1 cellular context compared by ENCODE assay signal in the genomic region with DNA sequence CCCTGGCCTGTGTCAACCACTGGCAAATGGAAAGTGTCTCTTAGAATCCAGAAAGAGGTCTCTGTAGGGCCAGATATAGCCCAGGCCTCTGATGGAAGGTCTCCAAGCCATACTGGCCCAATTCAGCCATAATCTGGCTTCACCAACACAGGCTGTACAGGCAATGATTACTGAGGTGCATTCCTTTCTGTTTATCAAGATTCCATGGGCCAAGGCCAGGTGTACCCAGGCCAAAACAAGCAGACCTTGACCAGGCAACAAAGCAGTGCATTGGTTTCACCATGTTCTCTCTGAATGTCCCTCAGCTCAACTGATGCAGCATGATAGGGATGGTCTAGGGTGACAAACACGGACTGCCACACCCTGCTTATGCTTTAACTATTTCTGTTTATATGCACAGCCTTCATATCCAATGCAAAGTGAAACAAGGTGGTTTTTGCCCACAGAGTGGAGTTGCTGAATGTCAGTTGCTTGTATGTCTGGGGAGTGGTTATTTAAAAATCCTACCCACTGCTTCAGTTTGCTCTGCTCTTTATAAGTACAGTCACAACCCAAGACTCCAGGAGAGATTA.
TF ChIP-seq lines count a peak whose summit lies in the region.

No MANE protein-coding gene starts in this region.

TF ChIP-seq in HepG2, 621 proteins besides CTCF, POLR2A, EP300 and RAD21 (continued from another document and continues in another):
- TF ChIP-seq, protein P1, sequence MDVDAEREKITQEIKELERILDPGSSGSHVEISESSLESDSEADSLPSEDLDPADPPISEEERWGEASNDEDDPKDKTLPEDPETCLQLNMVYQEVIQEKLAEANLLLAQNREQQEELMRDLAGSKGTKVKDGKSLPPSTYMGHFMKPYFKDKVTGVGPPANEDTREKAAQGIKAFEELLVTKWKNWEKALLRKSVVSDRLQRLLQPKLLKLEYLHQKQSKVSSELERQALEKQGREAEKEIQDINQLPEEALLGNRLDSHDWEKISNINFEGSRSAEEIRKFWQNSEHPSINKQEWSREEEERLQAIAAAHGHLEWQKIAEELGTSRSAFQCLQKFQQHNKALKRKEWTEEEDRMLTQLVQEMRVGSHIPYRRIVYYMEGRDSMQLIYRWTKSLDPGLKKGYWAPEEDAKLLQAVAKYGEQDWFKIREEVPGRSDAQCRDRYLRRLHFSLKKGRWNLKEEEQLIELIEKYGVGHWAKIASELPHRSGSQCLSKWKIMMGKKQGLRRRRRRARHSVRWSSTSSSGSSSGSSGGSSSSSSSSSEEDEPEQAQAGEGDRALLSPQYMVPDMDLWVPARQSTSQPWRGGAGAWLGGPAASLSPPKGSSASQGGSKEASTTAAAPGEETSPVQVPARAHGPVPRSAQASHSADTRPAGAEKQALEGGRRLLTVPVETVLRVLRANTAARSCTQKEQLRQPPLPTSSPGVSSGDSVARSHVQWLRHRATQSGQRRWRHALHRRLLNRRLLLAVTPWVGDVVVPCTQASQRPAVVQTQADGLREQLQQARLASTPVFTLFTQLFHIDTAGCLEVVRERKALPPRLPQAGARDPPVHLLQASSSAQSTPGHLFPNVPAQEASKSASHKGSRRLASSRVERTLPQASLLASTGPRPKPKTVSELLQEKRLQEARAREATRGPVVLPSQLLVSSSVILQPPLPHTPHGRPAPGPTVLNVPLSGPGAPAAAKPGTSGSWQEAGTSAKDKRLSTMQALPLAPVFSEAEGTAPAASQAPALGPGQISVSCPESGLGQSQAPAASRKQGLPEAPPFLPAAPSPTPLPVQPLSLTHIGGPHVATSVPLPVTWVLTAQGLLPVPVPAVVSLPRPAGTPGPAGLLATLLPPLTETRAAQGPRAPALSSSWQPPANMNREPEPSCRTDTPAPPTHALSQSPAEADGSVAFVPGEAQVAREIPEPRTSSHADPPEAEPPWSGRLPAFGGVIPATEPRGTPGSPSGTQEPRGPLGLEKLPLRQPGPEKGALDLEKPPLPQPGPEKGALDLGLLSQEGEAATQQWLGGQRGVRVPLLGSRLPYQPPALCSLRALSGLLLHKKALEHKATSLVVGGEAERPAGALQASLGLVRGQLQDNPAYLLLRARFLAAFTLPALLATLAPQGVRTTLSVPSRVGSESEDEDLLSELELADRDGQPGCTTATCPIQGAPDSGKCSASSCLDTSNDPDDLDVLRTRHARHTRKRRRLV (CRISPR knock-in tag; IDR thresholded peaks at IDR 0.05), result no peak
- TF ChIP-seq, protein P2, sequence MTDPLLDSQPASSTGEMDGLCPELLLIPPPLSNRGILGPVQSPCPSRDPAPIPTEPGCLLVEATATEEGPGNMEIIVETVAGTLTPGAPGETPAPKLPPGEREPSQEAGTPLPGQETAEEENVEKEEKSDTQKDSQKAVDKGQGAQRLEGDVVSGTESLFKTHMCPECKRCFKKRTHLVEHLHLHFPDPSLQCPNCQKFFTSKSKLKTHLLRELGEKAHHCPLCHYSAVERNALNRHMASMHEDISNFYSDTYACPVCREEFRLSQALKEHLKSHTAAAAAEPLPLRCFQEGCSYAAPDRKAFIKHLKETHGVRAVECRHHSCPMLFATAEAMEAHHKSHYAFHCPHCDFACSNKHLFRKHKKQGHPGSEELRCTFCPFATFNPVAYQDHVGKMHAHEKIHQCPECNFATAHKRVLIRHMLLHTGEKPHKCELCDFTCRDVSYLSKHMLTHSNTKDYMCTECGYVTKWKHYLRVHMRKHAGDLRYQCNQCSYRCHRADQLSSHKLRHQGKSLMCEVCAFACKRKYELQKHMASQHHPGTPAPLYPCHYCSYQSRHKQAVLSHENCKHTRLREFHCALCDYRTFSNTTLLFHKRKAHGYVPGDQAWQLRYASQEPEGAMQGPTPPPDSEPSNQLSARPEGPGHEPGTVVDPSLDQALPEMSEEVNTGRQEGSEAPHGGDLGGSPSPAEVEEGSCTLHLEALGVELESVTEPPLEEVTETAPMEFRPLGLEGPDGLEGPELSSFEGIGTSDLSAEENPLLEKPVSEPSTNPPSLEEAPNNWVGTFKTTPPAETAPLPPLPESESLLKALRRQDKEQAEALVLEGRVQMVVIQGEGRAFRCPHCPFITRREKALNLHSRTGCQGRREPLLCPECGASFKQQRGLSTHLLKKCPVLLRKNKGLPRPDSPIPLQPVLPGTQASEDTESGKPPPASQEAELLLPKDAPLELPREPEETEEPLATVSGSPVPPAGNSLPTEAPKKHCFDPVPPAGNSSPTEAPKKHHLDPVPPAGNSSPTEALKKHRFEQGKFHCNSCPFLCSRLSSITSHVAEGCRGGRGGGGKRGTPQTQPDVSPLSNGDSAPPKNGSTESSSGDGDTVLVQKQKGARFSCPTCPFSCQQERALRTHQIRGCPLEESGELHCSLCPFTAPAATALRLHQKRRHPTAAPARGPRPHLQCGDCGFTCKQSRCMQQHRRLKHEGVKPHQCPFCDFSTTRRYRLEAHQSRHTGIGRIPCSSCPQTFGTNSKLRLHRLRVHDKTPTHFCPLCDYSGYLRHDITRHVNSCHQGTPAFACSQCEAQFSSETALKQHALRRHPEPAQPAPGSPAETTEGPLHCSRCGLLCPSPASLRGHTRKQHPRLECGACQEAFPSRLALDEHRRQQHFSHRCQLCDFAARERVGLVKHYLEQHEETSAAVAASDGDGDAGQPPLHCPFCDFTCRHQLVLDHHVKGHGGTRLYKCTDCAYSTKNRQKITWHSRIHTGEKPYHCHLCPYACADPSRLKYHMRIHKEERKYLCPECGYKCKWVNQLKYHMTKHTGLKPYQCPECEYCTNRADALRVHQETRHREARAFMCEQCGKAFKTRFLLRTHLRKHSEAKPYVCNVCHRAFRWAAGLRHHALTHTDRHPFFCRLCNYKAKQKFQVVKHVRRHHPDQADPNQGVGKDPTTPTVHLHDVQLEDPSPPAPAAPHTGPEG (CRISPR knock-in tag; IDR thresholded peaks at IDR 0.05), result no peak
- TF ChIP-seq TEAD3 (CRISPR knock-in tag; optimal IDR thresholded peaks at IDR 0.05; ENCODE audit: borderline replicate concordance) (peak; percentile 94), SUZ12 (IDR thresholded peaks at IDR 0.05; ENCODE audit: low read depth, low read length) (no peak), ZNF775 (CRISPR knock-in tag; IDR thresholded peaks at IDR 0.05; ENCODE audit: borderline replicate concordance) (no peak), ZNF225 (CRISPR knock-in tag; IDR thresholded peaks at IDR 0.05) (no peak), MYC (CRISPR knock-in tag; IDR thresholded peaks at IDR 0.05; ENCODE audit: borderline replicate concordance) (peak; percentile 33; the same call in 1 of the 2 replicates), ZFP90 (CRISPR knock-in tag; IDR thresholded peaks at IDR 0.05; ENCODE audit: borderline replicate concordance) (no peak), ZNF563 (CRISPR knock-in tag; IDR thresholded peaks at IDR 0.05) (no peak), SP2 (CRISPR knock-in tag; IDR thresholded peaks at IDR 0.05) (no peak), ZC3H4 (CRISPR knock-in tag; IDR thresholded peaks at IDR 0.05; ENCODE audit: borderline replicate concordance) (no peak), ZNF557 (CRISPR knock-in tag; IDR thresholded peaks at IDR 0.05) (no peak), ZNF558 (CRISPR knock-in tag; IDR thresholded peaks at IDR 0.05; ENCODE audit: borderline replicate concordance) (no peak), CENPX (CRISPR knock-in tag; IDR thresholded peaks at IDR 0.05) (no peak), NR1H2 (CRISPR knock-in tag; IDR thresholded peaks at IDR 0.05; ENCODE audit: borderline replicate concordance, low read depth) (no peak)
- TF ChIP-seq, protein P3, sequence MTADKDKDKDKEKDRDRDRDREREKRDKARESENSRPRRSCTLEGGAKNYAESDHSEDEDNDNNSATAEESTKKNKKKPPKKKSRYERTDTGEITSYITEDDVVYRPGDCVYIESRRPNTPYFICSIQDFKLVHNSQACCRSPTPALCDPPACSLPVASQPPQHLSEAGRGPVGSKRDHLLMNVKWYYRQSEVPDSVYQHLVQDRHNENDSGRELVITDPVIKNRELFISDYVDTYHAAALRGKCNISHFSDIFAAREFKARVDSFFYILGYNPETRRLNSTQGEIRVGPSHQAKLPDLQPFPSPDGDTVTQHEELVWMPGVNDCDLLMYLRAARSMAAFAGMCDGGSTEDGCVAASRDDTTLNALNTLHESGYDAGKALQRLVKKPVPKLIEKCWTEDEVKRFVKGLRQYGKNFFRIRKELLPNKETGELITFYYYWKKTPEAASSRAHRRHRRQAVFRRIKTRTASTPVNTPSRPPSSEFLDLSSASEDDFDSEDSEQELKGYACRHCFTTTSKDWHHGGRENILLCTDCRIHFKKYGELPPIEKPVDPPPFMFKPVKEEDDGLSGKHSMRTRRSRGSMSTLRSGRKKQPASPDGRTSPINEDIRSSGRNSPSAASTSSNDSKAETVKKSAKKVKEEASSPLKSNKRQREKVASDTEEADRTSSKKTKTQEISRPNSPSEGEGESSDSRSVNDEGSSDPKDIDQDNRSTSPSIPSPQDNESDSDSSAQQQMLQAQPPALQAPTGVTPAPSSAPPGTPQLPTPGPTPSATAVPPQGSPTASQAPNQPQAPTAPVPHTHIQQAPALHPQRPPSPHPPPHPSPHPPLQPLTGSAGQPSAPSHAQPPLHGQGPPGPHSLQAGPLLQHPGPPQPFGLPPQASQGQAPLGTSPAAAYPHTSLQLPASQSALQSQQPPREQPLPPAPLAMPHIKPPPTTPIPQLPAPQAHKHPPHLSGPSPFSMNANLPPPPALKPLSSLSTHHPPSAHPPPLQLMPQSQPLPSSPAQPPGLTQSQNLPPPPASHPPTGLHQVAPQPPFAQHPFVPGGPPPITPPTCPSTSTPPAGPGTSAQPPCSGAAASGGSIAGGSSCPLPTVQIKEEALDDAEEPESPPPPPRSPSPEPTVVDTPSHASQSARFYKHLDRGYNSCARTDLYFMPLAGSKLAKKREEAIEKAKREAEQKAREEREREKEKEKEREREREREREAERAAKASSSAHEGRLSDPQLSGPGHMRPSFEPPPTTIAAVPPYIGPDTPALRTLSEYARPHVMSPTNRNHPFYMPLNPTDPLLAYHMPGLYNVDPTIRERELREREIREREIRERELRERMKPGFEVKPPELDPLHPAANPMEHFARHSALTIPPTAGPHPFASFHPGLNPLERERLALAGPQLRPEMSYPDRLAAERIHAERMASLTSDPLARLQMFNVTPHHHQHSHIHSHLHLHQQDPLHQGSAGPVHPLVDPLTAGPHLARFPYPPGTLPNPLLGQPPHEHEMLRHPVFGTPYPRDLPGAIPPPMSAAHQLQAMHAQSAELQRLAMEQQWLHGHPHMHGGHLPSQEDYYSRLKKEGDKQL (CRISPR knock-in tag; IDR thresholded peaks at IDR 0.05; ENCODE audit: low read depth), result peak; percentile 59; the same call in 1 of the 2 replicates
- TF ChIP-seq, protein P4, sequence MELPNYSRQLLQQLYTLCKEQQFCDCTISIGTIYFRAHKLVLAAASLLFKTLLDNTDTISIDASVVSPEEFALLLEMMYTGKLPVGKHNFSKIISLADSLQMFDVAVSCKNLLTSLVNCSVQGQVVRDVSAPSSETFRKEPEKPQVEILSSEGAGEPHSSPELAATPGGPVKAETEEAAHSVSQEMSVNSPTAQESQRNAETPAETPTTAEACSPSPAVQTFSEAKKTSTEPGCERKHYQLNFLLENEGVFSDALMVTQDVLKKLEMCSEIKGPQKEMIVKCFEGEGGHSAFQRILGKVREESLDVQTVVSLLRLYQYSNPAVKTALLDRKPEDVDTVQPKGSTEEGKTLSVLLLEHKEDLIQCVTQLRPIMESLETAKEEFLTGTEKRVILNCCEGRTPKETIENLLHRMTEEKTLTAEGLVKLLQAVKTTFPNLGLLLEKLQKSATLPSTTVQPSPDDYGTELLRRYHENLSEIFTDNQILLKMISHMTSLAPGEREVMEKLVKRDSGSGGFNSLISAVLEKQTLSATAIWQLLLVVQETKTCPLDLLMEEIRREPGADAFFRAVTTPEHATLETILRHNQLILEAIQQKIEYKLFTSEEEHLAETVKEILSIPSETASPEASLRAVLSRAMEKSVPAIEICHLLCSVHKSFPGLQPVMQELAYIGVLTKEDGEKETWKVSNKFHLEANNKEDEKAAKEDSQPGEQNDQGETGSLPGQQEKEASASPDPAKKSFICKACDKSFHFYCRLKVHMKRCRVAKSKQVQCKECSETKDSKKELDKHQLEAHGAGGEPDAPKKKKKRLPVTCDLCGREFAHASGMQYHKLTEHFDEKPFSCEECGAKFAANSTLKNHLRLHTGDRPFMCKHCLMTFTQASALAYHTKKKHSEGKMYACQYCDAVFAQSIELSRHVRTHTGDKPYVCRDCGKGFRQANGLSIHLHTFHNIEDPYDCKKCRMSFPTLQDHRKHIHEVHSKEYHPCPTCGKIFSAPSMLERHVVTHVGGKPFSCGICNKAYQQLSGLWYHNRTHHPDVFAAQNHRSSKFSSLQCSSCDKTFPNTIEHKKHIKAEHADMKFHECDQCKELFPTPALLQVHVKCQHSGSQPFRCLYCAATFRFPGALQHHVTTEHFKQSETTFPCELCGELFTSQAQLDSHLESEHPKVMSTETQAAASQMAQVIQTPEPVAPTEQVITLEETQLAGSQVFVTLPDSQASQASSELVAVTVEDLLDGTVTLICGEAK (IDR thresholded peaks at IDR 0.05), result no peak
- TF ChIP-seq, protein P4 (CRISPR knock-in tag; IDR thresholded peaks at IDR 0.05), result no peak; the same call in 1 of the 2 replicates
- TF ChIP-seq, protein P5, sequence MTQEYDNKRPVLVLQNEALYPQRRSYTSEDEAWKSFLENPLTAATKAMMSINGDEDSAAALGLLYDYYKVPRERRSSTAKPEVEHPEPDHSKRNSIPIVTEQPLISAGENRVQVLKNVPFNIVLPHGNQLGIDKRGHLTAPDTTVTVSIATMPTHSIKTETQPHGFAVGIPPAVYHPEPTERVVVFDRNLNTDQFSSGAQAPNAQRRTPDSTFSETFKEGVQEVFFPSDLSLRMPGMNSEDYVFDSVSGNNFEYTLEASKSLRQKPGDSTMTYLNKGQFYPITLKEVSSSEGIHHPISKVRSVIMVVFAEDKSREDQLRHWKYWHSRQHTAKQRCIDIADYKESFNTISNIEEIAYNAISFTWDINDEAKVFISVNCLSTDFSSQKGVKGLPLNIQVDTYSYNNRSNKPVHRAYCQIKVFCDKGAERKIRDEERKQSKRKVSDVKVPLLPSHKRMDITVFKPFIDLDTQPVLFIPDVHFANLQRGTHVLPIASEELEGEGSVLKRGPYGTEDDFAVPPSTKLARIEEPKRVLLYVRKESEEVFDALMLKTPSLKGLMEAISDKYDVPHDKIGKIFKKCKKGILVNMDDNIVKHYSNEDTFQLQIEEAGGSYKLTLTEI (CRISPR knock-in tag; conservative IDR thresholded peaks at IDR 0.05), result no peak
